In the genomic region with DNA sequence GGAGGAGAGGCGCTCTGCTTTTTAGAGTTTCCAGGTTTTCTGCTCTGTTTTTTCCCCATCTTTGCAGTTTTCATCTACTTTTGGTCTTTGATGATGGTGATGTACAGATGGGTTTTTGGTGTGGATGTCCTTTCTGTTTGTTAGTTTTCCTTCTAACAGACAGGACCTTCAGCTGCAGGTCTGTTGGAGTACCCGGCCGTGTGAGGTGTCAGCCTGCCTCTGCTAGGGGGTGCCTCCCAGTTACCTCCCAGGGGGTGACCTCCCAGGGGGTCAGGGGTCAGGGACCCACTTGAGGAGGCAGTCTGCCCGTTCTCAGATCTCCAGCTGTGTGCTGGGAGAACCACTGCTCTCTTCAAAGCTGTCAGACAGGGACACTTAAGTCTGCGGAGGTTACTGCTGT, we compare ENCODE assay signal across 4 cellular contexts. TPM values are rescaled to one million over a fixed set of nuclear protein-coding genes. Genes with fewer than 3 reads are reported as not detected.
"Had no signal": no experiment of that assay in that cellular context is flagged by ENCODE, and none has a peak within 500 bp of the region (broad histone marks: within the 10 kb centered on the region; RNA-seq: fewer than 3 reads in every experiment).

No MANE protein-coding gene starts in this region.

RNA-seq across cellular contexts. Expression of a gene that starts 22.5 kb away (rescaled TPM):
- total RNA-seq: stomach, thoracic aorta, urinary bladder, vagina had no signal
- polyA plus RNA-seq: urinary bladder had no signal
